ENCODE assay signal across 32 cellular contexts in the genomic region with DNA sequence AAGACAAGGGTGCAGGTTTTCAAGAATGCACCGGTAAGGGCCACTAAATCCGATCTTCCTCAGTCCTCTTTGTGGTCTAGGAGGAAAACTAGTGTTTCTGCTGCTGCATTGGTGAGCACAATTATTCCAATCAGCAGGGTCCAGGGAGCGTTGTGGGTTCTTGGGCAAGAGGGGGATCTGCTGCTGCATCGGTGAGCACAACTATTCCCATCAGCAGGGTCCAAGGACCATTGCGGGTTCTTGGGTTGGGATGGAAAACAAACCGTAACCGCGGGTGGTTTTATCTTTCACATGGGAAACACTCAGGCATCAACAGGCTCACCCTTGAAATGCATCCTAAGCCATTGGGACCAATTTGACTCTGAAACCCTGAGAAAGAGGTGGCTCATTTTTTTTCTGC. TPM values are rescaled to one million over a fixed set of nuclear protein-coding genes. Genes with fewer than 3 reads are reported as not detected.
"Had no signal": no experiment of that assay in that cellular context is flagged by ENCODE, and none has a peak within 500 bp of the region (broad histone marks: within the 10 kb centered on the region; RNA-seq: fewer than 3 reads in every experiment).

No MANE protein-coding gene starts in this region.

- H3K27ac ChIP-seq: stomach, suprapubic skin, testis, thoracic aorta, thyroid gland, tibial artery, tibial nerve, transverse colon, upper lobe of left lung, uterus, vagina had no signal

- H3K4me3 ChIP-seq: stomach, suprapubic skin, testis, thoracic aorta, thyroid gland, tibial artery, tibial nerve, transverse colon, upper lobe of left lung, uterus, vagina had no signal

- H3K9me3 ChIP-seq: suprapubic skin, testis, thyroid gland, transverse colon, uterus, vagina had no signal

- H3K36me3 ChIP-seq: stomach, suprapubic skin, thoracic aorta, thyroid gland, tibial artery, tibial nerve, transverse colon, upper lobe of left lung, uterus, vagina had no signal

- H3K27me3 ChIP-seq: testis, thyroid gland, tibial nerve, transverse colon, upper lobe of left lung, uterus, vagina had no signal

- H3K36me3 Mint-ChIP-seq: stimulated activated effector memory CD8-positive, alpha-beta T cell treated with anti-CD3 and anti-CD28 coated beads, Interleukin-12 subunit alpha, Interleukin-12 subunit beta, amount 100 ng/mL, for 72 hours had no signal

- H3K4me1 Mint-ChIP-seq: stimulated activated effector memory CD8-positive, alpha-beta T cell treated with anti-CD3 and anti-CD28 coated beads, Interleukin-12 subunit alpha, Interleukin-12 subunit beta, amount 100 ng/mL, for 72 hours; stimulated activated memory B cell treated with anti-CD40 and anti-IgM and Interleukin-4, amounts not matched to agents 10 μg/mL and 1 μg/mL and 100 μg/mL, for 72 hours; stimulated activated naive B cell treated with anti-CD40 and anti-IgM and Interleukin-4, amounts not matched to agents 10 μg/mL and 1 μg/mL and 100 μg/mL, for 72 hours; stimulated activated naive CD8-positive, alpha-beta T cell treated with anti-CD3 and anti-CD28 coated beads, Interleukin-15, amount 100 ng/mL, for 72 hours had no signal

- H3K4me3 Mint-ChIP-seq: stimulated activated effector memory CD8-positive, alpha-beta T cell treated with anti-CD3 and anti-CD28 coated beads, Interleukin-12 subunit alpha, Interleukin-12 subunit beta, amount 100 ng/mL, for 72 hours; stimulated activated memory B cell treated with anti-CD40 and anti-IgM and Interleukin-4, amounts not matched to agents 10 μg/mL and 1 μg/mL and 100 μg/mL, for 72 hours; stimulated activated naive B cell treated with anti-CD40 and anti-IgM and Interleukin-4, amounts not matched to agents 10 μg/mL and 1 μg/mL and 100 μg/mL, for 72 hours; stimulated activated naive CD8-positive, alpha-beta T cell treated with anti-CD3 and anti-CD28 coated beads, Interleukin-15, amount 100 ng/mL, for 72 hours; stimulated activated naive CD8-positive, alpha-beta T cell treated with anti-CD3 and anti-CD28 coated beads, Interleukin-15, Interleukin-2, amounts not matched to agents 100 ng/mL and 50 ng/mL, for 24 hours; type B pancreatic cell had no signal

- H3K4me1 ChIP-seq: stomach, suprapubic skin, testis, thyroid gland, tibial artery, tibial nerve, transverse colon, upper lobe of left lung, uterus, vagina had no signal

- FAIRE-seq: urothelium cell line had no signal

- ATAC-seq: stimulated activated effector memory CD8-positive, alpha-beta T cell treated with anti-CD3 and anti-CD28 coated beads, Interleukin-12 subunit alpha, Interleukin-12 subunit beta, amount 100 ng/mL, for 72 hours; stimulated activated memory B cell treated with anti-CD40 and anti-IgM and Interleukin-4, amounts not matched to agents 10 μg/mL and 1 μg/mL and 100 μg/mL, for 72 hours; stimulated activated naive B cell treated with anti-CD40 and anti-IgM and Interleukin-4, amounts not matched to agents 10 μg/mL and 1 μg/mL and 100 μg/mL, for 72 hours; stimulated activated naive CD8-positive, alpha-beta T cell treated with anti-CD3 and anti-CD28 coated beads, Interleukin-15, amount 100 ng/mL, for 72 hours; stimulated activated naive CD8-positive, alpha-beta T cell treated with anti-CD3 and anti-CD28 coated beads, Interleukin-15, Interleukin-2, amounts not matched to agents 100 U/mL and 50 U/mL, for 24 hours had no signal

- DNase-seq: stimulated activated CD4-positive, alpha-beta T cell treated with anti-CD3 and anti-CD28 coated beads, Interleukin-2, amount 100 ng/mL, for 48 hours; stimulated activated CD4-positive, alpha-beta T cell treated with anti-CD3 and anti-CD28 coated beads, Interleukin-4, amount 100 ng/mL, for 1 hour; stimulated activated CD4-positive, alpha-beta T cell treated with anti-CD3 and anti-CD28 coated beads, Interleukin-4, amount 100 ng/mL, for 24 hours; stimulated activated CD4-positive, alpha-beta T cell treated with anti-CD3 and anti-CD28 coated beads, Interleukin-4, amount 100 ng/mL, for 4 hours; stimulated activated CD8-positive, alpha-beta memory T cell treated with anti-CD3 and anti-CD28 coated beads, Interleukin-4, amount 100 ng/mL, for 48 hours; stimulated activated naive B cell treated with anti-CD40 and anti-IgM and Interleukin-4, amounts not matched to agents 10 μg/mL and 1 μg/mL and 100 μg/mL, for 72 hours; stimulated activated naive CD4-positive, alpha-beta T cell; stimulated activated naive CD4-positive, alpha-beta T cell treated with Interleukin-2 at 50 U/mL for 16 hours; stimulated activated naive CD8-positive, alpha-beta T cell treated with anti-CD3 and anti-CD28 coated beads, Interleukin-15, amount 100 ng/mL, for 72 hours; stimulated activated naive CD8-positive, alpha-beta T cell treated with anti-CD3 and anti-CD28 coated beads, Interleukin-15, Interleukin-2, amounts not matched to agents 100 U/mL and 50 U/mL, for 24 hours; stomach; substantia nigra; testis; thyroid gland; tibial artery; transverse colon; trophoblast cell; upper lobe of left lung; uterus had no signal

- H3K27ac Mint-ChIP-seq: stimulated activated effector memory CD8-positive, alpha-beta T cell treated with anti-CD3 and anti-CD28 coated beads, Interleukin-12 subunit alpha, Interleukin-12 subunit beta, amount 100 ng/mL, for 72 hours; stimulated activated memory B cell treated with anti-CD40 and anti-IgM and Interleukin-4, amounts not matched to agents 10 μg/mL and 1 μg/mL and 100 μg/mL, for 72 hours; stimulated activated naive B cell treated with anti-CD40 and anti-IgM and Interleukin-4, amounts not matched to agents 10 μg/mL and 1 μg/mL and 100 μg/mL, for 72 hours; stimulated activated naive CD8-positive, alpha-beta T cell treated with anti-CD3 and anti-CD28 coated beads, Interleukin-15, amount 100 ng/mL, for 72 hours; stimulated activated naive CD8-positive, alpha-beta T cell treated with anti-CD3 and anti-CD28 coated beads, Interleukin-15, Interleukin-2, amounts not matched to agents 100 ng/mL and 50 ng/mL, for 24 hours; type B pancreatic cell had no signal

RNA-seq across cellular contexts. Expression of gene PCP4L1, which starts 7.0 kb away (rescaled TPM):
- total RNA-seq: subcutaneous adipose tissue had no signal

RNA-seq across cellular contexts. Expression of gene NR1I3, which starts 13.6 kb away (rescaled TPM):
- total RNA-seq: subcutaneous adipose tissue, thoracic aorta, thyroid gland, tibial nerve, transverse colon, upper lobe of left lung, ureter, urinary bladder, uterus, vagina had no signal
- polyA plus RNA-seq: stomach had no signal

RNA-seq across cellular contexts. Expression of gene APOA2, which starts 28.2 kb away (rescaled TPM):
- total RNA-seq: subcutaneous adipose tissue, temporal lobe, testis, thoracic aorta, thyroid gland, tibial nerve, transverse colon, ureter, urinary bladder, uterus, vagina had no signal
- polyA plus RNA-seq: stomach had no signal
